Comparison of ENCODE assay signal across 28 cellular contexts in genomic region chr21:17238468-17238867, GRCh38.
"Had no signal": no experiment of that assay in that cellular context is flagged by ENCODE, and none has a peak within 500 bp of the region (broad histone marks: within the 10 kb centered on the region; RNA-seq: fewer than 3 reads in every experiment).

No MANE protein-coding gene starts in this region.

- ATAC-seq: naive thymus-derived CD4-positive, alpha-beta T cell; naive thymus-derived CD8-positive, alpha-beta T cell; natural killer cell; natural killer cell treated with Interleukin-12 subunit alpha and Interleukin-12 subunit beta and Interleukin-15 and Interleukin-18, amount 100 ng/mL, for 72 hours; pancreas; psoas muscle; right cardiac atrium; sciatic nerve had no signal

- H3K9me3 ChIP-seq: neutrophil, ovary, pancreas, prostate gland, psoas muscle, right atrium auricular region, sigmoid colon had no signal

- H3K9ac ChIP-seq: neural progenitor cell, parathyroid adenoma had no signal

- H3K4me1 ChIP-seq: neural progenitor cell, pancreas, parathyroid adenoma, prostate gland, psoas muscle, right atrium auricular region, sigmoid colon, spleen had no signal

- H3K27ac ChIP-seq: neural progenitor cell, neutrophil, ovary, pancreas, parathyroid adenoma, prostate gland, psoas muscle, right atrium auricular region, sigmoid colon, skin epidermis, spleen had no signal

- H3K4me3 ChIP-seq: neural progenitor cell, ovary, pancreas, prostate gland, psoas muscle, right atrium auricular region, sigmoid colon, skin epidermis, smooth muscle cell, spleen had no signal

- H3K36me3 ChIP-seq: neural progenitor cell, neutrophil, ovary, pancreas, prostate gland, right atrium auricular region, sigmoid colon, spleen had no signal

- H2AFZ ChIP-seq: neural progenitor cell, parathyroid adenoma had no signal

- H3K4me2 ChIP-seq: neural progenitor cell, smooth muscle cell had no signal

- FAIRE-seq: pancreas, small intestine had no signal

- DNase-seq: naive thymus-derived CD4-positive, alpha-beta T cell; naive thymus-derived CD8-positive, alpha-beta T cell; natural killer cell; nephron progenitor cell; nucleus accumbens; occipital lobe; ovary; pancreas; posterior cingulate gyrus; psoas muscle; retina; right cardiac atrium; sigmoid colon; small intestine; spleen; stimulated activated CD4-positive, alpha-beta T cell treated with anti-CD3 and anti-CD28 coated beads, Interleukin-12 subunit alpha, Interleukin-12 subunit beta, amount 100 ng/mL, for 4 hours; stimulated activated CD4-positive, alpha-beta T cell treated with anti-CD3 and anti-CD28 coated beads, Interleukin-15, amount 100 ng/mL, for 24 hours; stimulated activated CD4-positive, alpha-beta T cell treated with anti-CD3 and anti-CD28 coated beads, Interleukin-1b, Interleukin-23, amount 100 ng/mL, for 48 hours; stimulated activated CD4-positive, alpha-beta T cell treated with anti-CD3 and anti-CD28 coated beads, Interleukin-2, amount 100 ng/mL, for 24 hours had no signal

- H3K27me3 ChIP-seq: neural progenitor cell, neutrophil, ovary, pancreas, right atrium auricular region, sigmoid colon, spleen had no signal

- H3K79me2 ChIP-seq: parathyroid adenoma had no signal
